Comparison of ENCODE assay signal across 12 cellular contexts in genomic region chr4:183602444-183603102, GRCh38. TPM values are rescaled to one million over a fixed set of nuclear protein-coding genes. Genes with fewer than 3 reads are reported as not detected.
DNase-seq lines count a peak whose midpoint lies in the region; ATAC-seq and TF ChIP-seq lines count a peak whose summit lies in the region.
"Had no signal": no experiment of that assay in that cellular context is flagged by ENCODE, and none has a peak within 500 bp of the region (broad histone marks: within the 10 kb centered on the region; RNA-seq: fewer than 3 reads in every experiment).

No MANE protein-coding gene starts in this region.

- H3K27me3 Mint-ChIP-seq in activated naive CD4-positive, alpha-beta T cell treated with anti-CD3 and anti-CD28 coated beads, Interleukin-2, amount 10 ng/mL, durations not matched to agents 7 days and 5 days: no peaks in the 10 kb centered on the region
- H3K27me3 Mint-ChIP-seq: activated naive CD8-positive, alpha-beta T cell treated with anti-CD3 and anti-CD28 coated beads, Interleukin-2, amount 50 U/mL, for 24 hours had no signal

- no peak for ATAC-seq in activated naive CD4-positive, alpha-beta T cell treated with anti-CD3 and anti-CD28 coated beads, Interleukin-2, amount 50 U/mL, for 72 hours
- ATAC-seq in RWPE2 (ENCODE audit: low read depth) (no peak), gastroesophageal sphincter (no peak), thoracic aorta (ENCODE audit: insufficient number of reproducible peaks, low FRiP score, low read depth) (no peak)
- ATAC-seq: activated naive CD8-positive, alpha-beta T cell treated with anti-CD3 and anti-CD28 coated beads, Interleukin-2, amount 50 U/mL, for 24 hours had no signal

- H3K27ac ChIP-seq in RWPE2 (ENCODE audit: poor library complexity, severe bottlenecking): no peak overlapping the region
- peak overlapping the region in 3 of 4 donors; percentile 28 to 55 (median 50) for H3K27ac ChIP-seq in gastroesophageal sphincter
- H3K27ac ChIP-seq in thoracic aorta: no peak overlapping the region

- H3K4me1 Mint-ChIP-seq in activated naive CD4-positive, alpha-beta T cell treated with anti-CD3 and anti-CD28 coated beads, Interleukin-2, amount 10 ng/mL, durations not matched to agents 7 days and 5 days: no peaks in the 10 kb centered on the region
- H3K4me1 Mint-ChIP-seq: activated naive CD8-positive, alpha-beta T cell treated with anti-CD3 and anti-CD28 coated beads, Interleukin-2, amount 50 U/mL, for 24 hours had no signal

- no peak overlapping the region for H3K4me3 Mint-ChIP-seq in activated naive CD4-positive, alpha-beta T cell treated with anti-CD3 and anti-CD28 coated beads, Interleukin-2, amount 10 ng/mL, durations not matched to agents 7 days and 5 days
- H3K4me3 Mint-ChIP-seq: activated naive CD8-positive, alpha-beta T cell treated with anti-CD3 and anti-CD28 coated beads, Interleukin-2, amount 50 U/mL, for 24 hours had no signal

- no peak for TF ChIP-seq EP300 in gastroesophageal sphincter (IDR thresholded peaks at IDR 0.05)

- H3K27me3 ChIP-seq in RWPE2 (ENCODE audit: insufficient read depth, poor library complexity, severe bottlenecking) (no peaks in the 10 kb centered on the region), gastroesophageal sphincter (no peaks in the 10 kb centered on the region), thoracic aorta (replicated peaks; ENCODE audit: insufficient read depth) (no peaks in the 10 kb centered on the region)
- H3K27me3 ChIP-seq: MG63 had no signal

- 50 to 60% methylated on average over 4 to 6 of the region's 6 CpGs for WGBS in gastroesophageal sphincter (ENCODE audit: low coverage in 1 of 2), 2 donors

- no peak for TF ChIP-seq POLR2A in gastroesophageal sphincter (IDR thresholded peaks at IDR 0.05)

- H3K27ac Mint-ChIP-seq in activated naive CD4-positive, alpha-beta T cell treated with anti-CD3 and anti-CD28 coated beads, Interleukin-2, amount 10 ng/mL, durations not matched to agents 7 days and 5 days: no peak overlapping the region
- no peak overlapping the region for H3K27ac Mint-ChIP-seq in activated naive CD4-positive, alpha-beta T cell treated with anti-CD3 and anti-CD28 coated beads, Interleukin-2, amount 50 U/mL, for 72 hours
- H3K27ac Mint-ChIP-seq: activated naive CD8-positive, alpha-beta T cell treated with anti-CD3 and anti-CD28 coated beads, Interleukin-2, amount 50 U/mL, for 24 hours had no signal

- TF ChIP-seq CTCF in RWPE2 (IDR thresholded peaks at IDR 0.05; ENCODE audit: poor library complexity, severe bottlenecking) (peak; percentile 53), gastroesophageal sphincter (IDR thresholded peaks at IDR 0.05) (peak; percentile 37 to 68 (median 59)), thoracic aorta (IDR thresholded peaks at IDR 0.05) (peak; percentile 30)

- H3K9me3 ChIP-seq in RWPE2 (ENCODE audit: severe bottlenecking): no peaks in the 10 kb centered on the region
- no peaks in the 10 kb centered on the region for H3K9me3 ChIP-seq in gastroesophageal sphincter
- no peaks in the 10 kb centered on the region for H3K9me3 ChIP-seq in thoracic aorta
- H3K9me3 ChIP-seq: MG63 had no signal

- CTCF ChIA-PET in activated naive CD4-positive, alpha-beta T cell treated with anti-CD3 and anti-CD28 coated beads, Interleukin-2, amount 10 ng/mL, durations not matched to agents 7 days and 5 days (lab: Charles Lee): interaction anchor here (1.0 to 1.5 kb wide), 3 partner anchors 124 to 146 kb away, joined by 3 to 4 read pairs (median 4); no protein-coding TSS in a partner anchor

- H3K4me3 ChIP-seq in RWPE2 (ENCODE audit: severe bottlenecking) (no peak overlapping the region), gastroesophageal sphincter (no peak overlapping the region), thoracic aorta (no peak overlapping the region)
- H3K4me3 ChIP-seq: MG63 had no signal

- no peaks in the 10 kb centered on the region for H3K9me3 Mint-ChIP-seq in activated naive CD4-positive, alpha-beta T cell treated with anti-CD3 and anti-CD28 coated beads, Interleukin-2, amount 10 ng/mL, durations not matched to agents 7 days and 5 days
- no peaks in the 10 kb centered on the region for H3K9me3 Mint-ChIP-seq in activated naive CD4-positive, alpha-beta T cell treated with anti-CD3 and anti-CD28 coated beads, Interleukin-2, amount 50 U/mL, for 72 hours
- H3K9me3 Mint-ChIP-seq: activated naive CD8-positive, alpha-beta T cell treated with anti-CD3 and anti-CD28 coated beads, Interleukin-2, amount 50 U/mL, for 24 hours had no signal

- H3K36me3 Mint-ChIP-seq in activated naive CD4-positive, alpha-beta T cell treated with anti-CD3 and anti-CD28 coated beads, Interleukin-2, amount 10 ng/mL, durations not matched to agents 7 days and 5 days: no peaks in the 10 kb centered on the region
- H3K36me3 Mint-ChIP-seq in activated naive CD4-positive, alpha-beta T cell treated with anti-CD3 and anti-CD28 coated beads, Interleukin-2, amount 50 U/mL, for 72 hours: no peaks in the 10 kb centered on the region

- DNase-seq in activated naive CD4-positive, alpha-beta T cell treated with anti-CD3 and anti-CD28 coated beads, Interleukin-2, amount 10 ng/mL, durations not matched to agents 7 days and 5 days: peak; percentile 31
- no peak for DNase-seq in activated naive CD4-positive, alpha-beta T cell treated with anti-CD3 and anti-CD28 coated beads, Interleukin-2, amount 50 U/mL, for 72 hours (ENCODE audit: low spot score in 2 of 2)
- DNase-seq in RWPE2 (ENCODE audit: low spot score): no peak
- no peak for DNase-seq in thoracic aorta (ENCODE audit: low spot score)
- no peak for DNase-seq in stimulated activated CD8-positive, alpha-beta memory T cell treated with anti-CD3 and anti-CD28 coated beads, Interleukin-4, amount 100 ng/mL, for 48 hours
- no peak for DNase-seq in iPS-NIHi11 (ENCODE audit: low spot score)
- no peak for DNase-seq in NCI-H187 (lab: John Stamatoyannopoulos, UW)
- DNase-seq: activated naive CD8-positive, alpha-beta T cell treated with anti-CD3 and anti-CD28 coated beads, Interleukin-2, amount 50 U/mL, for 24 hours; COR-L47; MG63; T1000 had no signal

- no peaks in the 10 kb centered on the region for H3K36me3 ChIP-seq in RWPE2 (ENCODE audit: low read depth)
- H3K36me3 ChIP-seq in gastroesophageal sphincter: no peaks in the 10 kb centered on the region
- no peaks in the 10 kb centered on the region for H3K36me3 ChIP-seq in thoracic aorta
- H3K36me3 ChIP-seq: MG63 had no signal

- no peaks in the 10 kb centered on the region for H3K4me1 ChIP-seq in RWPE2 (ENCODE audit: insufficient read depth, poor library complexity, severe bottlenecking)
- peaks cover 0 to 11% (median 0%) of the 10 kb centered on the region in 3 donors for H3K4me1 ChIP-seq in gastroesophageal sphincter
- no peaks in the 10 kb centered on the region for H3K4me1 ChIP-seq in thoracic aorta (ENCODE audit: control insufficient read depth in 1 of 2, low read depth in 2 of 2)

RNA-seq across cellular contexts. Expression of gene RWDD4, which starts 56.4 kb away (rescaled TPM):
- 10 to 100 TPM; 14.2 to 16.7 TPM for total RNA-seq in activated naive CD4-positive, alpha-beta T cell treated with anti-CD3 and anti-CD28 coated beads, Interleukin-2, amount 50 U/mL, for 72 hours
- total RNA-seq in gastroesophageal sphincter: 10 to 100 TPM; 29.6 to 43.0 (median 32.8) TPM
- total RNA-seq in thoracic aorta: 10 to 100 TPM; 15.2 to 35.6 TPM

RNA-seq across cellular contexts. Expression of gene TRAPPC11, which starts 56.5 kb away (rescaled TPM):
- 10 to 100 TPM; 31.5 to 37.2 TPM for total RNA-seq in activated naive CD4-positive, alpha-beta T cell treated with anti-CD3 and anti-CD28 coated beads, Interleukin-2, amount 50 U/mL, for 72 hours
- 10 to 100 TPM; 42.1 to 57.5 (median 54.7) TPM for total RNA-seq in gastroesophageal sphincter
- 10 to 100 TPM; 41.6 to 65.3 TPM for total RNA-seq in thoracic aorta

Comparison
In these comparisons a context has a peak if more than half of its experiments do, and no peak if none do; other contexts are left out.
1. H3K27ac ChIP-seq: peak in gastroesophageal sphincter (3 of 4); none in RWPE2 (single experiment) and thoracic aorta (0 of 2).
2. Peak in every context shown above with its lines, with median percentiles within 50 percentile points of each other: CTCF ChIP-seq.